Comparison of ENCODE assay signal across 8 cellular contexts in the genomic region with DNA sequence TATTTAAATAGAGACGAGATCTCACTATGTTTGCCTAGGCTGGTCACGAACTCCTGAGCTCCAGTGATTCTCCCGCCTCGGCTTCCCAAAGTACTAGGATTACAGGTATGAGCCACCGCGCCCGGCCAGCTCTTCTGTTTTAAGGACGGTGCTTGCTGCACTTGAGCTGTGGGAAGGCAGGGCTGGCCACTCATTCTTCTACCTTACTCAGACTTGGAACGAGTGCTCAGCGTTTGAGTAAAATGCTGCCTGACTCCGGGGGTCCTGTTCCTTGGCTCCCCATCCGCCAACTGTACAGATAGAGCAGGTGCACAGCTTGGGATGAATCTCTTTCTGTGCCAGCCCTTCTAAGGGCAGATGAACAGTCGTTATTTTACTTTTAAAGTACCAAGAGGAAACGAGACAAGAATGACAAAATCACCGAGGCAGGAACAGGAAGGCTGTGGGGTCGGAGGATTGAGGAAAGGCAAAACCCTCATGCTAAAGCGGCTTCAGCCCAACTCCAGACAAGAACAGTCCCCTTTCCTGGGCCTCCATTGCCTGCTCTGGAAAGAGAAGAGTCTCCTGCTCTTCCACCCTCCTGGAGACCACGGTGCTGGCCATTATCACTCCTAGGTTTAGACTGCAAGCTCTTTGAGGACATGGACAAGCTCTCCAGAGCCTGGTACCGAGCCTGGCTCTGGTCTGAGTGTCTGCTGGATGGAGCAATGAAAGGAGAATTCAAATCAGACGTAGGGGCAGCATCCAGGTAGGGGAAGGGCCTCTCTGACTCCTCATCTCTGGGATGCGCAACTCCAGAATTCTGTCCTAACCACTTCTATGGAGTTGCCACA. TPM values are rescaled to one million over a fixed set of nuclear protein-coding genes. Genes with fewer than 3 reads are reported as not detected.
DNase-seq lines count a peak whose midpoint lies in the region; ATAC-seq and TF ChIP-seq lines count a peak whose summit lies in the region.

No MANE protein-coding gene starts in this region.

- DNase-seq in GDM1 (lab: John Stamatoyannopoulos, UW): peak; percentile 30
- DNase-seq in NAMALWA (ENCODE audit: low spot score): peak; percentile 39
- peak in 2 of 4 donors; percentile 37 for DNase-seq in body of pancreas
- peak in 5 of 9 donors; percentile 26 to 40 (median 30) for DNase-seq in naive thymus-derived CD4-positive, alpha-beta T cell
- no peak for DNase-seq in epidermal melanocyte (ENCODE audit: insufficient read length, low spot score)
- DNase-seq in foreskin keratinocyte: no peak

- CTCF ChIA-PET in naive thymus-derived CD4-positive, alpha-beta T cell (lab: Charles Lee): interaction anchor here (0.7 to 1.2 kb wide), 3 partner anchors 11 to 24 kb away, joined by 3 read pairs; no protein-coding TSS in a partner anchor

- H3K4me1 ChIP-seq in body of pancreas (peaks cover 39% of the 10 kb centered on the region), foreskin keratinocyte (peaks cover 10% of the 10 kb centered on the region)
- peaks cover 40 to 46% of the 10 kb centered on the region in 2 donors for H3K4me1 ChIP-seq in naive thymus-derived CD4-positive, alpha-beta T cell (ENCODE audit: control insufficient read depth in 2 of 2, insufficient read depth in 2 of 2, low read length in 2 of 2)

- no peaks in the 10 kb centered on the region for H3K9me3 ChIP-seq in body of pancreas
- H3K9me3 ChIP-seq in naive thymus-derived CD4-positive, alpha-beta T cell (ENCODE audit: control insufficient read depth in 2 of 3, low read length in 3 of 3): no peaks in the 10 kb centered on the region

- intact Hi-C loops in body of pancreas (cut with DNase I): no loop called here
- intact Hi-C loops in naive thymus-derived CD4-positive, alpha-beta T cell (cut with micrococcal nuclease): loop anchor here (1.0 to 10.0 kb wide), 10 partner anchors 37 to 560 kb away; a partner anchor contains a TSS

- peak overlapping the region; percentile 31 to 52 for H3K4me3 ChIP-seq in body of pancreas
- peak overlapping the region; percentile 77 for H3K4me3 ChIP-seq in naive thymus-derived CD4-positive, alpha-beta T cell (ENCODE audit: low read length)

- H3K27me3 ChIP-seq in body of pancreas (no peaks in the 10 kb centered on the region), foreskin keratinocyte (no peaks in the 10 kb centered on the region)
- no peaks in the 10 kb centered on the region for H3K27me3 ChIP-seq in naive thymus-derived CD4-positive, alpha-beta T cell (ENCODE audit: control insufficient read depth in 2 of 2, insufficient read depth in 2 of 2, low read length in 2 of 2)

- POLR2A ChIA-PET in naive thymus-derived CD4-positive, alpha-beta T cell (lab: Charles Lee): interaction anchor here (0.5 to 33.7 kb wide), 10 partner anchors 10 to 558 kb away, joined by 3 to 1007 read pairs (median 4); a partner anchor contains a TSS

- no peaks in the 10 kb centered on the region for H3K27me3 Mint-ChIP-seq in naive thymus-derived CD4-positive, alpha-beta T cell

- TF ChIP-seq CTCF in body of pancreas (IDR thresholded peaks at IDR 0.05) (no peak), foreskin keratinocyte (conservative IDR thresholded peaks at IDR 0.05) (no peak)

- peak overlapping the region; percentile 89 to 99 (median 93) for H3K27ac Mint-ChIP-seq in naive thymus-derived CD4-positive, alpha-beta T cell

- no peaks in the 10 kb centered on the region for H3K9me3 Mint-ChIP-seq in naive thymus-derived CD4-positive, alpha-beta T cell

- 42 to 45% methylated on average over 18 to 21 of the region's 21 CpGs for WGBS in body of pancreas, 2 donors

- peak overlapping the region; percentile 90 to 99 (median 94) for H3K4me3 Mint-ChIP-seq in naive thymus-derived CD4-positive, alpha-beta T cell

- peaks cover 1 to 6% of the 10 kb centered on the region in 2 donors for H3K36me3 ChIP-seq in body of pancreas (replicated peaks in 1 of 2; ENCODE audit: insufficient read depth in 1 of 2, low read depth in 2 of 2)
- H3K36me3 ChIP-seq in naive thymus-derived CD4-positive, alpha-beta T cell (ENCODE audit: control insufficient read depth in 2 of 3, insufficient read depth in 3 of 3, low read length in 3 of 3): peaks cover 0 to 13% (median 0%) of the 10 kb centered on the region in 3 experiments

- peak overlapping the region in 3 of 4 donors; percentile 92 to 98 (median 95) for H3K27ac ChIP-seq in body of pancreas
- peak overlapping the region; percentile 77 for H3K27ac ChIP-seq in naive thymus-derived CD4-positive, alpha-beta T cell (ENCODE audit: low read depth, low read length)
- no peak overlapping the region for H3K27ac ChIP-seq in foreskin keratinocyte

- ATAC-seq in body of pancreas (no peak), HG02763 (IDR thresholded peaks at IDR 0.05; ENCODE audit: unreplicated experiment) (no peak), GM21619 (IDR thresholded peaks at IDR 0.05; ENCODE audit: unreplicated experiment) (no peak), foreskin keratinocyte (no peak)
- ATAC-seq in naive thymus-derived CD4-positive, alpha-beta T cell: no peak

- H3K36me3 Mint-ChIP-seq in naive thymus-derived CD4-positive, alpha-beta T cell: peaks cover 7 to 35% (median 23%) of the 10 kb centered on the region in 5 donors

- H3K4me1 Mint-ChIP-seq in naive thymus-derived CD4-positive, alpha-beta T cell: peaks cover 37 to 59% (median 54%) of the 10 kb centered on the region in 7 donors

- no peak for TF ChIP-seq POLR2A in body of pancreas (IDR thresholded peaks at IDR 0.05)

RNA-seq across cellular contexts. Expression of a gene that starts 1.0 kb away (rescaled TPM):
- total RNA-seq in body of pancreas (100 to 1,000 TPM; 143 to 166 TPM), foreskin keratinocyte (47.7 and 48.4 TPM in 2 replicates)
- total RNA-seq in naive thymus-derived CD4-positive, alpha-beta T cell: 100 to 1,000 TPM; 509 to 977 (median 558) TPM
- 100 to 1,000 TPM; 397 to 696 TPM for polyA plus RNA-seq in naive thymus-derived CD4-positive, alpha-beta T cell
- polyA plus RNA-seq in foreskin keratinocyte: 29.9 and 33.0 TPM in 2 replicates

RNA-seq across cellular contexts. Expression of a gene that starts 37.1 kb away (rescaled TPM):
- total RNA-seq in body of pancreas: 10 to 100 TPM; 11.4 to 13.8 TPM
- total RNA-seq in naive thymus-derived CD4-positive, alpha-beta T cell: 10 to 100 TPM in 2 of 5 experiments, 1 to 10 TPM in 3; 5.0 to 11.1 (median 8.9) TPM
- 10 to 100 TPM in 1 of 2 donors, 1 to 10 TPM in 1; 9.8 to 15.0 TPM for polyA plus RNA-seq in naive thymus-derived CD4-positive, alpha-beta T cell
- total RNA-seq in foreskin keratinocyte: 14.0 and 16.3 TPM in 2 replicates
- 16.7 and 18.8 TPM in 2 replicates for polyA plus RNA-seq in foreskin keratinocyte

RNA-seq across cellular contexts. Expression of a gene that starts 51.1 kb away (rescaled TPM):
- total RNA-seq in body of pancreas (10 to 100 TPM; 34.0 to 53.4 TPM), foreskin keratinocyte (27.5 and 33.2 TPM in 2 replicates)
- total RNA-seq in naive thymus-derived CD4-positive, alpha-beta T cell: 100 to 1,000 TPM in 2 of 5 experiments, 10 to 100 TPM in 3; 79.1 to 209 (median 91.9) TPM
- polyA plus RNA-seq in naive thymus-derived CD4-positive, alpha-beta T cell: 10 to 100 TPM; 16.9 to 32.8 TPM
- polyA plus RNA-seq in foreskin keratinocyte: 13.1 and 13.5 TPM in 2 replicates

RNA-seq across cellular contexts. Expression of a gene that starts 56.1 kb away (rescaled TPM):
- total RNA-seq in body of pancreas (10 to 100 TPM; 20.4 to 50.3 TPM), foreskin keratinocyte (52.3 and 55.9 TPM in 2 replicates)
- 100 to 1,000 TPM in 2 of 5 experiments, 10 to 100 TPM in 3; 60.6 to 175 (median 74.9) TPM for total RNA-seq in naive thymus-derived CD4-positive, alpha-beta T cell
- 1 to 10 TPM; 7.4 to 8.1 TPM for polyA plus RNA-seq in naive thymus-derived CD4-positive, alpha-beta T cell
- 30.6 and 32.4 TPM in 2 replicates for polyA plus RNA-seq in foreskin keratinocyte

Comparison
In these comparisons a context has a peak if more than half of its experiments do, and no peak if none do; other contexts are left out.
1. DNase-seq: peak in GDM1 (single experiment), NAMALWA (single experiment) and naive thymus-derived CD4-positive, alpha-beta T cell (5 of 9); none in epidermal melanocyte (single experiment) and foreskin keratinocyte (0 of 2).